1 cellular context compared by ENCODE assay signal in genomic region chr19:51810228-51810627, GRCh38.
TF ChIP-seq lines count a peak whose summit lies in the region.

No MANE protein-coding gene starts in this region.

TF ChIP-seq in HepG2, 621 proteins besides CTCF, POLR2A, EP300 and RAD21:
- TF ChIP-seq MED1 (CRISPR knock-in tag; IDR thresholded peaks at IDR 0.05) (peak; percentile 32; the same call in 1 of the 2 replicates), ISL2 (CRISPR knock-in tag; IDR thresholded peaks at IDR 0.05) (no peak), STAG1 (CRISPR knock-in tag; IDR thresholded peaks at IDR 0.05) (peak; percentile 42; the same call in 1 of the 2 replicates)
